In genomic region chr7:2909043-2909442, GRCh38 we compare ENCODE assay signal across 6 cellular contexts.
"Had no signal": no experiment of that assay in that cellular context is flagged by ENCODE, and none has a peak within 500 bp of the region (broad histone marks: within the 10 kb centered on the region; RNA-seq: fewer than 3 reads in every experiment).

No MANE protein-coding gene starts in this region.

- H3K4me1 Mint-ChIP-seq: GM23338, H9 had no signal

- H3K4me2 ChIP-seq: GM23338 had no signal

- H3K27ac ChIP-seq: HL-60 had no signal

- H3K27me3 Mint-ChIP-seq: IgD-negative memory B cell had no signal

- H3K4me3 Mint-ChIP-seq: GM23338, H9, IgD-negative memory B cell had no signal

- H3K27ac Mint-ChIP-seq: GM23338, H9 had no signal

- DNase-seq: H9, HCEC 1CT had no signal

- H3K4me3 ChIP-seq: GM23338 had no signal

- ATAC-seq: GM23338, HepG2 had no signal

- H2AFZ ChIP-seq: GM23338 had no signal
